In the genomic region with DNA sequence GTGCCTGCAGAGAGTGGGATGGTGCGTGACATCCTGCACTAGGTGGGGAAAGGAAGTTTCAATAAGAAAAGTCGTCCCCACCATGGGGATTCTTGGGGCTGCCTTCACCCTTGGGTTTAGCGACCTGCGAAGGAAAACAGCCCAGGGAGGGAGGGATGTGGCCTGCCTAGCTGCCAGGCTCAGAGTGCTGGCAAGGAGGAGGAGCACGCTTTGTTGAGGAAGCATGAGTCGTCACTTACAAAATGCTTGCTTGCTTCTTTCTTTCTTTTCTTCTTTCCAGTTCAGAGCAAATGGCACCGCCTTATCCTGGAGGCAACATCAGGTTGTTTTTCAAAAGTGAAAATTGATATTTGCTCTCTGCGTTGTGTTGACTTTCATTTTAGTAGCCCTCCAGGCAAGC, we compare ENCODE assay signal across 18 cellular contexts.
DNase-seq lines count a peak whose midpoint lies in the region; ATAC-seq and TF ChIP-seq lines count a peak whose summit lies in the region.
"Had no signal": no experiment of that assay in that cellular context is flagged by ENCODE, and none has a peak within 500 bp of the region (broad histone marks: within the 10 kb centered on the region; RNA-seq: fewer than 3 reads in every experiment).

No MANE protein-coding gene starts in this region.

- intact Hi-C loops in Panc1 (cut with micrococcal nuclease; ENCODE audit: unreplicated experiment), result no loop called here

- H3K4me1 Mint-ChIP-seq in osteocyte (ENCODE audit: unreplicated experiment), result peaks cover 14% of the 10 kb centered on the region
- H3K4me1 Mint-ChIP-seq in stimulated activated naive CD8-positive, alpha-beta T cell treated with anti-CD3 and anti-CD28 coated beads, Interleukin-15, amount 100 ng/mL, for 72 hours, result no peaks in the 10 kb centered on the region
- H3K4me1 Mint-ChIP-seq: stimulated activated effector memory CD8-positive, alpha-beta T cell treated with anti-CD3 and anti-CD28 coated beads, Interleukin-12 subunit alpha, Interleukin-12 subunit beta, amount 100 ng/mL, for 72 hours had no signal

- WGBS in GM23248 (ENCODE audit: low coverage in 1 of 2, low lambda C conversion rate in 2 of 2, missing lambda C conversion rate in 2 of 2), 2 experiments, result 29 to 39% methylated on average over 8 of the region's 8 CpGs

- CTCF ChIA-PET in Panc1 (lab: Charles Lee), result no interaction called here

- peak overlapping the region; percentile 24; the same call in 1 of the 2 replicates for H3K4me3 ChIP-seq in GM23248
- H3K4me3 ChIP-seq in Panc1 (ENCODE audit: low read depth in 2 of 2, low read length in 2 of 2), result no peak overlapping the region
- H3K4me3 ChIP-seq in epithelial cell of esophagus (ENCODE audit: low read length), result no peak overlapping the region
- H3K4me3 ChIP-seq: heart left ventricle, Peyer's patch, thyroid gland had no signal

- 0 out of 2 replicates have a peak, but pooled peaks cover 13% of the 10 kb centered on the region for H3F3A ChIP-seq in GM23248 (ENCODE audit: insufficient read depth)

- in situ Hi-C loops in GM23248 (cut with MboI) (no loop called here), Panc1 (cut with HindIII; ENCODE audit: low pct_unique_long_range_greater_than_20kb, low sequenced_read_pairs) (no loop called here)

- H3K36me3 ChIP-seq in GM23248 (ENCODE audit: low read depth) (no peaks in the 10 kb centered on the region), Panc1 (ENCODE audit: control insufficient read depth, insufficient read depth, low read length) (no peaks in the 10 kb centered on the region)
- H3K36me3 ChIP-seq: brain microvascular endothelial cell, heart left ventricle, Peyer's patch, thyroid gland had no signal

- H3K4me3 Mint-ChIP-seq in osteocyte (ENCODE audit: unreplicated experiment), result no peak overlapping the region
- no peak overlapping the region for H3K4me3 Mint-ChIP-seq in stimulated activated naive CD8-positive, alpha-beta T cell treated with anti-CD3 and anti-CD28 coated beads, Interleukin-15, amount 100 ng/mL, for 72 hours
- H3K4me3 Mint-ChIP-seq: stimulated activated effector memory CD8-positive, alpha-beta T cell treated with anti-CD3 and anti-CD28 coated beads, Interleukin-12 subunit alpha, Interleukin-12 subunit beta, amount 100 ng/mL, for 72 hours had no signal

- no TSS peak for BruUV-seq in Panc1 (replicated peaks; lab: Mats Ljungman, UMichigan)

- H3K27me3 ChIP-seq in GM23248 (replicated peaks; ENCODE audit: insufficient read depth) (peaks cover 6% of the 10 kb centered on the region; the same call in 1 of the 2 replicates), Panc1 (ENCODE audit: control insufficient read depth, insufficient read depth, low read length) (no peaks in the 10 kb centered on the region)
- H3K27me3 ChIP-seq: Peyer's patch, thyroid gland had no signal

- no peaks in the 10 kb centered on the region for H3K36me3 Mint-ChIP-seq in osteocyte (ENCODE audit: unreplicated experiment)
- H3K36me3 Mint-ChIP-seq: stimulated activated effector memory CD8-positive, alpha-beta T cell treated with anti-CD3 and anti-CD28 coated beads, Interleukin-12 subunit alpha, Interleukin-12 subunit beta, amount 100 ng/mL, for 72 hours had no signal

- H3K4me1 ChIP-seq in GM23248 (ENCODE audit: insufficient read depth) (peaks cover 12% of the 10 kb centered on the region; the same call in 1 of the 2 replicates), Panc1 (ENCODE audit: control insufficient read depth, insufficient read depth, low read length) (no peaks in the 10 kb centered on the region; the same call in 1 of the 2 replicates)
- H3K4me1 ChIP-seq: heart left ventricle, Peyer's patch, thyroid gland had no signal

- ATAC-seq in Panc1, result peak; percentile 58
- ATAC-seq in HG03460 (IDR thresholded peaks at IDR 0.05; ENCODE audit: unreplicated experiment), result no peak
- no peak for ATAC-seq in HG02981 (IDR thresholded peaks at IDR 0.05; ENCODE audit: unreplicated experiment)
- no peak for ATAC-seq in stimulated activated naive CD8-positive, alpha-beta T cell treated with anti-CD3 and anti-CD28 coated beads, Interleukin-15, amount 100 ng/mL, for 72 hours
- ATAC-seq: heart left ventricle; stimulated activated effector memory CD8-positive, alpha-beta T cell treated with anti-CD3 and anti-CD28 coated beads, Interleukin-12 subunit alpha, Interleukin-12 subunit beta, amount 100 ng/mL, for 72 hours had no signal

- no peak for TF ChIP-seq CTCF in Panc1 (IDR thresholded peaks at IDR 0.05)
- no peak for TF ChIP-seq CTCF in epithelial cell of esophagus (IDR thresholded peaks at IDR 0.05; ENCODE audit: insufficient read depth, low read depth, low read length, missing control alignments)
- TF ChIP-seq CTCF in osteocyte (IDR thresholded peaks at IDR 0.05), result no peak

- POLR2A ChIA-PET in Panc1 (lab: Charles Lee), result no interaction called here

- no peaks in the 10 kb centered on the region for H4K20me1 ChIP-seq in GM23248 (ENCODE audit: insufficient read depth)

- no peaks in the 10 kb centered on the region for H3K9me3 Mint-ChIP-seq in osteocyte (ENCODE audit: unreplicated experiment)
- H3K9me3 Mint-ChIP-seq in stimulated activated naive CD8-positive, alpha-beta T cell treated with anti-CD3 and anti-CD28 coated beads, Interleukin-15, amount 100 ng/mL, for 72 hours, result peaks cover under 1% of the 10 kb centered on the region in 2 donors

- H3K79me2 ChIP-seq in GM23248 (ENCODE audit: insufficient read depth), result no peaks in the 10 kb centered on the region

- H3K9me2 ChIP-seq in GM23248 (ENCODE audit: insufficient read depth), result no peaks in the 10 kb centered on the region

- peak overlapping the region; percentile 69 for H3K27ac Mint-ChIP-seq in osteocyte (ENCODE audit: unreplicated experiment)
- H3K27ac Mint-ChIP-seq in stimulated activated naive CD8-positive, alpha-beta T cell treated with anti-CD3 and anti-CD28 coated beads, Interleukin-15, amount 100 ng/mL, for 72 hours, result no peak overlapping the region
- H3K27ac Mint-ChIP-seq: stimulated activated effector memory CD8-positive, alpha-beta T cell treated with anti-CD3 and anti-CD28 coated beads, Interleukin-12 subunit alpha, Interleukin-12 subunit beta, amount 100 ng/mL, for 72 hours had no signal

- H3K4me2 ChIP-seq in GM23248 (ENCODE audit: unreplicated experiment), result peak overlapping the region; percentile 41

- H2AFZ ChIP-seq in GM23248, result peak overlapping the region; percentile 63

- H3K9me3 ChIP-seq in GM23248 (ENCODE audit: low read depth), result no peaks in the 10 kb centered on the region
- no peaks in the 10 kb centered on the region for H3K9me3 ChIP-seq in Panc1 (ENCODE audit: control insufficient read depth, insufficient read depth, low read depth, low read length)
- H3K9me3 ChIP-seq: heart left ventricle, Peyer's patch, thyroid gland had no signal

- no peak overlapping the region for H3K9ac ChIP-seq in GM23248

- H3K27me3 Mint-ChIP-seq in osteocyte (ENCODE audit: unreplicated experiment), result no peaks in the 10 kb centered on the region
- H3K27me3 Mint-ChIP-seq in stimulated activated naive CD8-positive, alpha-beta T cell treated with anti-CD3 and anti-CD28 coated beads, Interleukin-15, amount 100 ng/mL, for 72 hours, result peaks cover 40% of the 10 kb centered on the region

- DNase-seq in GM23248 (peak; percentile 65), Panc1 (ENCODE audit: low read depth, low spot score) (no peak), epithelial cell of esophagus (ENCODE audit: low read depth) (peak; percentile 73), osteocyte (ENCODE audit: extremely low spot score, unreplicated experiment) (no peak), NCI-H2107 (lab: John Stamatoyannopoulos, UW) (no peak)
- DNase-seq in stimulated activated naive CD8-positive, alpha-beta T cell treated with anti-CD3 and anti-CD28 coated beads, Interleukin-15, amount 100 ng/mL, for 72 hours, result no peak
- DNase-seq: activated naive CD4-positive, alpha-beta T cell treated with anti-CD3 and anti-CD28 coated beads, Interleukin-2, amount 50 U/mL, for 16 hours; brain microvascular endothelial cell; dermis blood vessel endothelial cell; erythroblast; heart left ventricle; midbrain; NCI-H2081; Peyer's patch; thyroid gland had no signal

- H3K27ac ChIP-seq in GM23248 (no peak overlapping the region), Panc1 (ENCODE audit: low read length) (no peak overlapping the region)
- H3K27ac ChIP-seq: brain microvascular endothelial cell, heart left ventricle, Peyer's patch, thyroid gland had no signal

Comparison
In these comparisons a context has a peak if more than half of its experiments do, and no peak if none do; other contexts are left out.
1. DNase-seq: peak in GM23248 (single experiment) and epithelial cell of esophagus (single experiment); none in Panc1 (single experiment), osteocyte (single experiment), NCI-H2107 (single experiment) and stimulated activated naive CD8-positive, alpha-beta T cell treated with anti-CD3 and anti-CD28 coated beads, Interleukin-15, amount 100 ng/mL, for 72 hours (0 of 2).